Comparison of ENCODE assay signal across 8 cellular contexts in the genomic region with DNA sequence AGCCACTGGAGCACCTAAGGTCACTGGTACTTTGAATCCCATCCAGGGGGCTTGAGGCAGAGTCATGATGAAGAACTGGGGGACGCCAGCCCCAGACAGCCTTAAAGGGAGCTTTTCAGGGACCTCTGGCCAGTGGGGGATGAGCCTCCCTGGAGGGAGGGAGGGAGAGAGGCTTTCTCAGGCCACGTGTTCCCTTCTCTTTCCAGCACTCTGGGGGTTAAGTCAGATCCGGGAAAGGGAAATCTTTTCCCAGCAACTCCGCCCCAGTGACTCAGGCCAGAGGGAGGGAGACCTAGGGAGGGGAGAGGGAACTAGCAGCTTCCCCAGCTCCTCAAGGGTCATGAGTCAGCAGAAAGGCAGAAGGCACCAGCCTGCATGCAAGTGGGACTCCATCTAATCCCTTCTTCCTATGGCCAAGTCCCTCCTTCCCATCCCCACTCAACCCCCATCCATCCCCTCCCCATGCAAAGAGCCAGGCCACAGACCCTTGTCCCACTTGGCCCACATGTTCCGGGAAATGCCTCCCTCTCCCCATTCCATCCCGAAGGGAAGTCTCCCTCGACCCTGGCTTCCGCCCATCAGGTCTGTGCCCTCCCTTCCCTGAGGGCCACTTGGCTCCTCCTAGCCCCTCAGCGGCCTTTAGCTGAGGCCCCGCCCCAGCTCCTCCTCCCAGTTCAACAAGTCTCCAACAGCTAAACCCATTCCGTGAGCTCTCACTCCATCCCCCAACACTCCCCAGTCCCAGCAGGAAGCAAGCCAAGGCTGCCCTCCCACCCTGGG. TPM values are rescaled to one million over a fixed set of nuclear protein-coding genes. Genes with fewer than 3 reads are reported as not detected.
DNase-seq lines count a peak whose midpoint lies in the region; ATAC-seq, FAIRE-seq and TF ChIP-seq lines count a peak whose summit lies in the region.

No MANE protein-coding gene starts in this region.

- FAIRE-seq in H54 (lab: Jason Lieb, UNC) = no peak

- TF ChIP-seq POLR2A in H54 (IDR thresholded peaks at IDR 0.05; ENCODE audit: low read depth, low read length) = 0 out of 2 replicates have a peak, but pooled peaks have one; percentile 47

- H4K5ac ChIP-seq in mesendoderm (ENCODE audit: low read length) = no peak overlapping the region

- peaks cover 40% of the 10 kb centered on the region for H3K4me1 ChIP-seq in mesendoderm (ENCODE audit: control insufficient read depth, low read depth, low read length)

- H2AK5ac ChIP-seq in mesendoderm (ENCODE audit: low read length) = peak overlapping the region; percentile 96

- ATAC-seq in stimulated activated effector memory CD8-positive, alpha-beta T cell treated with anti-CD3 and anti-CD28 coated beads, Interleukin-12 subunit alpha, Interleukin-12 subunit beta, amount 100 ng/mL, for 72 hours = peak; percentile 59
- no peak for ATAC-seq in HG02840 (IDR thresholded peaks at IDR 0.05; ENCODE audit: low FRiP score, unreplicated experiment)

- H3K4me3 Mint-ChIP-seq in stimulated activated effector memory CD8-positive, alpha-beta T cell treated with anti-CD3 and anti-CD28 coated beads, Interleukin-12 subunit alpha, Interleukin-12 subunit beta, amount 100 ng/mL, for 72 hours = no peak overlapping the region

- H3K27ac Mint-ChIP-seq in stimulated activated effector memory CD8-positive, alpha-beta T cell treated with anti-CD3 and anti-CD28 coated beads, Interleukin-12 subunit alpha, Interleukin-12 subunit beta, amount 100 ng/mL, for 72 hours = no peak overlapping the region

- no peak for TF ChIP-seq CTCF in C4-2B (conservative IDR thresholded peaks at IDR 0.05)

- peaks cover 61% of the 10 kb centered on the region for H3K79me2 ChIP-seq in mesendoderm (ENCODE audit: control insufficient read depth, insufficient read depth, low read length)

- H2BK15ac ChIP-seq in mesendoderm (replicated peaks; ENCODE audit: low read depth) = no peak overlapping the region

- peaks cover 4% of the 10 kb centered on the region for H3K4me1 Mint-ChIP-seq in stimulated activated effector memory CD8-positive, alpha-beta T cell treated with anti-CD3 and anti-CD28 coated beads, Interleukin-12 subunit alpha, Interleukin-12 subunit beta, amount 100 ng/mL, for 72 hours

- DNase-seq in H54 (ENCODE audit: insufficient read length, low spot score) (peak; percentile 93), NCI-H526 treated with DMSO at 0.1 percent for 48 hours (lab: John Stamatoyannopoulos, UW) (peak; percentile 29), epithelial cell of prostate (ENCODE audit: low read depth, low spot score) (peak; percentile 94), mesendoderm (peak; percentile 100)
- DNase-seq in activated CD8-positive, alpha-beta memory T cell treated with anti-CD3 and anti-CD28 coated beads, Interleukin-2, amount 50 U/mL, for 48 hours = peak; percentile 79
- DNase-seq in stimulated activated effector memory CD8-positive, alpha-beta T cell treated with anti-CD3 and anti-CD28 coated beads, Interleukin-12 subunit alpha, Interleukin-12 subunit beta, amount 100 ng/mL, for 72 hours (ENCODE audit: low spot score in 2 of 2) = peak; percentile 41 to 79

- WGBS in mesendoderm (ENCODE audit: extremely low coverage, insufficient coverage, low lambda C conversion rate) = no CpG with 5 or more reads among the region's 11 CpGs

- H3K27ac ChIP-seq in C4-2B (peak overlapping the region; percentile 98), epithelial cell of prostate (peak overlapping the region; percentile 98), mesendoderm (ENCODE audit: low read depth, low read length) (peak overlapping the region; percentile 91)

- H3K56ac ChIP-seq in mesendoderm (ENCODE audit: low read length) = peak overlapping the region; percentile 99

- no peaks in the 10 kb centered on the region for H3K27me3 ChIP-seq in mesendoderm (ENCODE audit: insufficient read depth, low read length, poor library complexity)

- no peak overlapping the region for H4K8ac ChIP-seq in mesendoderm (ENCODE audit: low read depth, low read length)

- H3K4ac ChIP-seq in mesendoderm (ENCODE audit: low read depth, low read length) = peak overlapping the region; percentile 84

- peak overlapping the region; percentile 81 for H3K9ac ChIP-seq in mesendoderm (ENCODE audit: low read length)

- peaks cover 21% of the 10 kb centered on the region for H3K36me3 ChIP-seq in mesendoderm (ENCODE audit: control insufficient read depth, insufficient read depth, low read length)

- H3K4me2 ChIP-seq in mesendoderm (ENCODE audit: low read length) = peak overlapping the region; percentile 65

- peak overlapping the region; percentile 77 for H3K18ac ChIP-seq in mesendoderm (ENCODE audit: low read length)

- peak overlapping the region; percentile 30 for H2BK120ac ChIP-seq in mesendoderm (ENCODE audit: low read depth, low read length)

- H2BK5ac ChIP-seq in mesendoderm (ENCODE audit: low read length) = peak overlapping the region; percentile 96

- H3K23ac ChIP-seq in mesendoderm (ENCODE audit: low read length) = peak overlapping the region; percentile 10

- no peak overlapping the region for H3K4me3 ChIP-seq in mesendoderm (ENCODE audit: low read length)

- no peaks in the 10 kb centered on the region for H3K9me3 Mint-ChIP-seq in stimulated activated effector memory CD8-positive, alpha-beta T cell treated with anti-CD3 and anti-CD28 coated beads, Interleukin-12 subunit alpha, Interleukin-12 subunit beta, amount 100 ng/mL, for 72 hours

- peaks cover 29% of the 10 kb centered on the region for H3K79me1 ChIP-seq in mesendoderm (ENCODE audit: low read length)

- peaks cover 48% of the 10 kb centered on the region for H3K36me3 Mint-ChIP-seq in stimulated activated effector memory CD8-positive, alpha-beta T cell treated with anti-CD3 and anti-CD28 coated beads, Interleukin-12 subunit alpha, Interleukin-12 subunit beta, amount 100 ng/mL, for 72 hours

RNA-seq across cellular contexts. Expression of a gene that starts 5.6 kb away (rescaled TPM):
- polyA plus RNA-seq in mesendoderm (2013, experiment 1 of 2) = 87.0 TPM
- 84.9 TPM for polyA plus RNA-seq in mesendoderm (2013, experiment 2 of 2)

RNA-seq across cellular contexts. Expression of a gene that starts 25.8 kb away (rescaled TPM):
- 23.2 TPM for polyA plus RNA-seq in mesendoderm (2013, experiment 1 of 2)
- polyA plus RNA-seq in mesendoderm (2013, experiment 2 of 2) = 22.0 TPM

RNA-seq across cellular contexts. Expression of a gene that starts 39.1 kb away (rescaled TPM):
- polyA plus RNA-seq in mesendoderm (2013, experiment 1 of 2) = 71.7 TPM
- 73.4 TPM for polyA plus RNA-seq in mesendoderm (2013, experiment 2 of 2)

RNA-seq across cellular contexts. Expression of a gene that starts 47.7 kb away (rescaled TPM):
- 16.5 TPM for polyA plus RNA-seq in mesendoderm (2013, experiment 1 of 2)
- polyA plus RNA-seq in mesendoderm (2013, experiment 2 of 2) = 15.5 TPM

Comparison
In these comparisons a context has a peak if more than half of its experiments do, and no peak if none do; other contexts are left out.
1. DNase-seq: peak in every context shown above with its lines; median percentile 100 in mesendoderm; 94 in epithelial cell of prostate; 93 in H54; 79 in activated CD8-positive, alpha-beta memory T cell treated with anti-CD3 and anti-CD28 coated beads, Interleukin-2, amount 50 U/mL, for 48 hours; 60 in stimulated activated effector memory CD8-positive, alpha-beta T cell treated with anti-CD3 and anti-CD28 coated beads, Interleukin-12 subunit alpha, Interleukin-12 subunit beta, amount 100 ng/mL, for 72 hours; 29 in NCI-H526 treated with DMSO at 0.1 percent for 48 hours.